11 cellular contexts compared by ENCODE assay signal in the genomic region with DNA sequence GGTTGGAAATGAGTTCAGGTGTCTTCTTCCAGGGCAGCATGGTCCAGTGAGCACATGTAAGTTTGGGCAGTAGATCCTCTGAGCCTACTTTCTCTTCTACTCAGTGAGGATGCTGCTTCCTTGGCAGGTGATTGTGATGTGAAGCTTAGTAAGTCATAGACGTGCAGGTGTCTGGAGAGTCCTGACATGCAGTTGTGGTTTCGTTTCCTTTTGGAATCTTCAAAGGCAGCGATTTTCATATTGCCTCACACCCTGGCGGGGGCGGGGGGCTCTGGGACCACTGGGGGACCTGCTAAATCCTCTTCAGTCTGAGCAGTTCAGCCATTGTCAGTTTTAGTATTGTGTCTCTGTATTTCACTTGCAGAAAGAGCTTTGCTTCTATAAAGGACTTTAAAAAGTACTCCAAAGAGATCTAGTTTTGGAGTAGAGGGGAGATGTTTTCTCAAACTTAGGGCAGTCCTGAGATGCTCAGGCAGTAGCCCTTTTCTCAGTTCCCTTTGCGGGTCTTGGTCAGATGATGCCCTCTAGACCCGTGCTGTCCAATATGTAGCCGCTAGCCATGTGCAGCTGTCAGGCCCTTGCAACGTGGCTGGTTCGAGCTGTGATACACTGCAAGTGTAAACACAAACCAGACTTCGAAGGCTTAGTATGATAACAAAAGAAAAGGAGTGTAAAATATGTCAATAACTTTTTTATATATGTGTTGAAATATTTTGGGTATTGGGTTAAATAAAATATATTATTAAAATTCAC. TPM values are rescaled to one million over a fixed set of nuclear protein-coding genes. Genes with fewer than 3 reads are reported as not detected.
DNase-seq lines count a peak whose midpoint lies in the region; ATAC-seq and TF ChIP-seq lines count a peak whose summit lies in the region.
"Had no signal": no experiment of that assay in that cellular context is flagged by ENCODE, and none has a peak within 500 bp of the region (broad histone marks: within the 10 kb centered on the region; RNA-seq: fewer than 3 reads in every experiment).

No MANE protein-coding gene starts in this region.

- DNase-seq in activated naive CD4-positive, alpha-beta T cell treated with anti-CD3 and anti-CD28 coated beads for 36 hours = no peak
- DNase-seq in activated naive CD4-positive, alpha-beta T cell treated with Interleukin-2 at 50 U/mL for 16 hours = no peak
- no peak for DNase-seq in activated CD4-positive, alpha-beta memory T cell treated with anti-CD3 and anti-CD28 coated beads for 36 hours
- no peak for DNase-seq in lower lobe of right lung
- DNase-seq in COLO829 (ENCODE audit: low spot score) = no peak
- no peak for DNase-seq in activated effector memory CD4-positive, alpha-beta T cell treated with anti-CD3 and anti-CD28 coated beads, Interleukin-2, amount 50 U/mL, for 16 hours
- DNase-seq: effector memory CD4-positive, alpha-beta T cell; NK-92 treated with Interleukin-12 subunit alpha and Interleukin-12 subunit beta, amount 100 ng/mL, for 24 hours had no signal

- peaks cover 29% of the 10 kb centered on the region for H3K4me1 ChIP-seq in lower lobe of right lung
- peaks cover 22% of the 10 kb centered on the region for H3K4me1 ChIP-seq in stomach smooth muscle (ENCODE audit: control insufficient read depth, insufficient read depth, low read length)

- H3K9me3 ChIP-seq in lower lobe of right lung = no peaks in the 10 kb centered on the region
- no peaks in the 10 kb centered on the region for H3K9me3 ChIP-seq in stomach smooth muscle (ENCODE audit: control insufficient read depth in 2 of 2, low read length in 2 of 2)

- H3K27ac Mint-ChIP-seq in activated naive CD4-positive, alpha-beta T cell treated with anti-CD3 and anti-CD28 coated beads for 36 hours = peak overlapping the region; percentile 87
- H3K27ac Mint-ChIP-seq in activated CD4-positive, alpha-beta memory T cell treated with anti-CD3 and anti-CD28 coated beads for 36 hours = peak overlapping the region; percentile 74

- no peaks in the 10 kb centered on the region for H3K9me3 Mint-ChIP-seq in activated naive CD4-positive, alpha-beta T cell treated with anti-CD3 and anti-CD28 coated beads for 36 hours
- no peaks in the 10 kb centered on the region for H3K9me3 Mint-ChIP-seq in activated CD4-positive, alpha-beta memory T cell treated with anti-CD3 and anti-CD28 coated beads for 36 hours

- ATAC-seq in lower lobe of right lung (no peak), GM19452 (IDR thresholded peaks at IDR 0.05; ENCODE audit: unreplicated experiment) (no peak)

- H3K36me3 ChIP-seq in lower lobe of right lung (peaks cover 46% of the 10 kb centered on the region), stomach smooth muscle (ENCODE audit: control insufficient read depth in 2 of 2, insufficient read depth in 2 of 2, low read length in 2 of 2) (peaks cover 40 to 41% of the 10 kb centered on the region in 2 donors)

- peaks cover 24% of the 10 kb centered on the region for H3K36me3 Mint-ChIP-seq in activated naive CD4-positive, alpha-beta T cell treated with anti-CD3 and anti-CD28 coated beads for 36 hours (ENCODE audit: low read depth)
- peaks cover 40% of the 10 kb centered on the region for H3K36me3 Mint-ChIP-seq in activated CD4-positive, alpha-beta memory T cell treated with anti-CD3 and anti-CD28 coated beads for 36 hours

- no peaks in the 10 kb centered on the region for H3K27me3 Mint-ChIP-seq in activated naive CD4-positive, alpha-beta T cell treated with anti-CD3 and anti-CD28 coated beads for 36 hours (ENCODE audit: low read depth)
- H3K27me3 Mint-ChIP-seq in activated CD4-positive, alpha-beta memory T cell treated with anti-CD3 and anti-CD28 coated beads for 36 hours = no peaks in the 10 kb centered on the region

- H3K27me3 ChIP-seq in lower lobe of right lung (ENCODE audit: low read depth) (no peaks in the 10 kb centered on the region), stomach smooth muscle (ENCODE audit: control insufficient read depth in 1 of 2, insufficient read depth in 2 of 2, low read length in 2 of 2) (no peaks in the 10 kb centered on the region)

- H3K9ac ChIP-seq in stomach smooth muscle (ENCODE audit: low read length in 2 of 2) = peak overlapping the region in 1 of 2 donors; percentile 21

- peaks cover 19% of the 10 kb centered on the region for H3K4me1 Mint-ChIP-seq in activated naive CD4-positive, alpha-beta T cell treated with anti-CD3 and anti-CD28 coated beads for 36 hours (ENCODE audit: low read depth)
- peaks cover 15% of the 10 kb centered on the region for H3K4me1 Mint-ChIP-seq in activated CD4-positive, alpha-beta memory T cell treated with anti-CD3 and anti-CD28 coated beads for 36 hours (ENCODE audit: low read depth)

- H3K27ac ChIP-seq in lower lobe of right lung = peak overlapping the region; percentile 52
- peak overlapping the region; percentile 67 for H3K27ac ChIP-seq in stomach smooth muscle (ENCODE audit: low read length)

- H3K4me3 ChIP-seq in lower lobe of right lung = no peak overlapping the region
- H3K4me3 ChIP-seq in stomach smooth muscle (ENCODE audit: low read length in 2 of 2) = no peak overlapping the region
- H3K4me3 ChIP-seq: lung had no signal

- POLR2A ChIA-PET in activated CD4-positive, alpha-beta memory T cell treated with anti-CD3 and anti-CD28 coated beads for 36 hours (lab: Charles Lee) = interaction anchor here (0.5 to 1.5 kb wide), 3 partner anchors 35 to 71 kb away, joined by 3 to 5 read pairs (median 3); no protein-coding TSS in a partner anchor

- TF ChIP-seq CTCF in lower lobe of right lung (IDR thresholded peaks at IDR 0.05) = no peak

- CTCF ChIA-PET in activated naive CD4-positive, alpha-beta T cell treated with anti-CD3 and anti-CD28 coated beads for 36 hours (lab: Charles Lee) = interaction anchor here (0.5 to 5.2 kb wide), 12 partner anchors 15 to 274 kb away, joined by 3 to 48 read pairs (median 4); a partner anchor contains a TSS
- CTCF ChIA-PET in activated CD4-positive, alpha-beta memory T cell treated with anti-CD3 and anti-CD28 coated beads for 36 hours (lab: Charles Lee) = interaction anchor here (1.7 to 12.0 kb wide), 3 partner anchors 21 to 274 kb away, joined by 8 to 102 read pairs (median 11); no protein-coding TSS in a partner anchor

- intact Hi-C loops in activated naive CD4-positive, alpha-beta T cell treated with anti-CD3 and anti-CD28 coated beads for 36 hours (cut with micrococcal nuclease) = loop anchor here (1.0 to 5.0 kb wide), 6 partner anchors 20 to 394 kb away; a partner anchor contains a TSS
- intact Hi-C loops in activated CD4-positive, alpha-beta memory T cell treated with anti-CD3 and anti-CD28 coated beads for 36 hours (cut with micrococcal nuclease) = loop anchor here (1.0 kb wide), 2 partner anchors 127 to 273 kb away; no protein-coding TSS in a partner anchor
- intact Hi-C loops in lower lobe of right lung (cut with DNase I) = no loop called here

- no peak overlapping the region for H3K4me3 Mint-ChIP-seq in activated naive CD4-positive, alpha-beta T cell treated with anti-CD3 and anti-CD28 coated beads for 36 hours
- no peak overlapping the region for H3K4me3 Mint-ChIP-seq in activated CD4-positive, alpha-beta memory T cell treated with anti-CD3 and anti-CD28 coated beads for 36 hours

RNA-seq across cellular contexts. Expression of a gene that starts 4.0 kb away (rescaled TPM):
- total RNA-seq in activated naive CD4-positive, alpha-beta T cell treated with anti-CD3 and anti-CD28 coated beads for 36 hours = 10 to 100 TPM; 50.6 to 52.1 TPM
- 10 to 100 TPM; 12.4 to 13.1 TPM for total RNA-seq in activated CD4-positive, alpha-beta memory T cell treated with anti-CD3 and anti-CD28 coated beads for 36 hours
- 1.3 TPM for total RNA-seq in lower lobe of right lung

RNA-seq across cellular contexts. Expression of a gene that starts 38.4 kb away (rescaled TPM):
- total RNA-seq in activated naive CD4-positive, alpha-beta T cell treated with anti-CD3 and anti-CD28 coated beads for 36 hours = 100 to 1,000 TPM; 132 to 145 TPM
- 100 to 1,000 TPM; 161 to 162 TPM for total RNA-seq in activated CD4-positive, alpha-beta memory T cell treated with anti-CD3 and anti-CD28 coated beads for 36 hours
- total RNA-seq in lower lobe of right lung = 57.2 TPM
